8 cellular contexts compared by ENCODE assay signal in the genomic region with DNA sequence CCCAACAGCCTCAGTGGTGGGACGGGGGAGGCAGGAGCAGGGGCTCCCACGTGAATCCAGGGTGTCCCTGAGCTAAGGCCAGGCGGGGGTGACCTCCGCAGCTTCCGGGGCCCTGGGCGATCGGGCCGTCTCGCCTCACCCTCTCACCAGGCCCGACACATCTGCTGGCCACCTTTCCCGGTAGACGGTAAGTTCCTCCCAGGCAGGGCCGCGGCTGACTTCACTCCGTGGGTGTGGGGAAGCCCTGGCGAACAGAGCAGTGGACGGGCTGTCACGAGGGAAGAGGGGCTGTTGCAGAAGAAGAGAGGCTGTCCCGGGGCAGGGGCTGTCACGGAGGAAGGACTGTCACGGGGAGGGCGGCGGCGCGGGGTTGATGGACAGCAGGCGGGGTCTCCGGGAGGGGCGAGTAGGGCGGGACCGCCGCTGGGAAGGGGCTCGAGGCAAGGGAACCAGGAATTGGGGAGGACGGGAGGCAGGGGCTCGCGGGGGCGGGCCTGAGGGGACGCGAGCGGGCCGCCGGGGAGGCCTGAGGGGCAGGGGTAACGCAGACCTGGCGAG.
A peak's percentile ranks its signal among the peaks of the same experiment; 100 is the strongest.
DNase-seq lines count a peak whose midpoint lies in the region; ATAC-seq and TF ChIP-seq lines count a peak whose summit lies in the region.

No MANE protein-coding gene starts in this region.

- H3K4me3 ChIP-seq in GM12864 (ENCODE audit: low read depth, low read length) (peak overlapping the region; percentile 87), WERI-Rb-1 (ENCODE audit: low read depth, low read length) (peak overlapping the region; percentile 90), iPS-11a (ENCODE audit: low read depth, low read length) (peak overlapping the region; percentile 72)

- H3K36me3 ChIP-seq in WERI-Rb-1 = peaks cover 47% of the 10 kb centered on the region

- TF ChIP-seq CTCF in GM12864 (IDR thresholded peaks at IDR 0.05; ENCODE audit: low read depth, low read length, missing control alignments) (no peak), WERI-Rb-1 (IDR thresholded peaks at IDR 0.05; ENCODE audit: low read depth, low read length) (no peak)

- DNase-seq in GM12864 (ENCODE audit: low read depth) (no peak), WERI-Rb-1 (peak; percentile 69), NCI-H1105 (lab: John Stamatoyannopoulos, UW) (no peak), GDM1 (lab: John Stamatoyannopoulos, UW) (no peak)
- peak; percentile 45 for DNase-seq in stimulated activated naive CD8-positive, alpha-beta T cell treated with anti-CD3 and anti-CD28 coated beads, Interleukin-15, Interleukin-2, amounts not matched to agents 100 U/mL and 50 U/mL, for 24 hours
- DNase-seq in stimulated activated CD4-positive, alpha-beta T cell treated with anti-CD3 and anti-CD28 coated beads, Interleukin-4, amount 100 ng/mL, for 4 hours = no peak

- no peaks in the 10 kb centered on the region for H3K9me3 ChIP-seq in WERI-Rb-1 (ENCODE audit: severe bottlenecking)

- H3K27me3 ChIP-seq in WERI-Rb-1 (ENCODE audit: insufficient read depth, low read depth, severe bottlenecking) = no peaks in the 10 kb centered on the region

- peak; percentile 11 for ATAC-seq in HG02870 (IDR thresholded peaks at IDR 0.05; ENCODE audit: unreplicated experiment)
- peak; percentile 2 for ATAC-seq in stimulated activated naive CD8-positive, alpha-beta T cell treated with anti-CD3 and anti-CD28 coated beads, Interleukin-15, Interleukin-2, amounts not matched to agents 100 U/mL and 50 U/mL, for 24 hours

- H3K27ac ChIP-seq in WERI-Rb-1 = peak overlapping the region; percentile 93

Comparison
In these comparisons a context has a peak if more than half of its experiments do, and no peak if none do; other contexts are left out.
1. DNase-seq: peak in WERI-Rb-1 (single experiment) and stimulated activated naive CD8-positive, alpha-beta T cell treated with anti-CD3 and anti-CD28 coated beads, Interleukin-15, Interleukin-2, amounts not matched to agents 100 U/mL and 50 U/mL, for 24 hours (single experiment); none in GM12864 (single experiment), NCI-H1105 (single experiment), GDM1 (single experiment) and stimulated activated CD4-positive, alpha-beta T cell treated with anti-CD3 and anti-CD28 coated beads, Interleukin-4, amount 100 ng/mL, for 4 hours (0 of 2).
2. Peak in every context shown above with its lines, with median percentiles within 50 percentile points of each other: H3K4me3 ChIP-seq.